Comparison of ENCODE assay signal across 19 cellular contexts in genomic region chr13:30418075-30418715, GRCh38. TPM values are rescaled to one million over a fixed set of nuclear protein-coding genes. Genes with fewer than 3 reads are reported as not detected.
DNase-seq lines count a peak whose midpoint lies in the region; ATAC-seq and TF ChIP-seq lines count a peak whose summit lies in the region.
"Had no signal": no experiment of that assay in that cellular context is flagged by ENCODE, and none has a peak within 500 bp of the region (broad histone marks: within the 10 kb centered on the region; RNA-seq: fewer than 3 reads in every experiment).

No MANE protein-coding gene starts in this region.

- DNase-seq in SIG-M5 treated with dmso at 0.1 percent for 504 hours (lab: John Stamatoyannopoulos, UW; ENCODE audit: unreplicated experiment): no peak
- no peak for DNase-seq in superior temporal gyrus (ENCODE audit: extremely low spot score)
- DNase-seq: activated CD4-positive, alpha-beta T cell treated with anti-CD3 and anti-CD28 coated beads for 4 hours; AML-193; cerebellar nuclear complex; kidney glomerular epithelial cell; NCI-H1436; small intestine; stimulated activated CD4-positive, alpha-beta T cell treated with anti-CD3 and anti-CD28 coated beads, Interleukin-4, amount 100 ng/mL, for 1 hour; upper lobe of left lung had no signal

- H3K27ac ChIP-seq in DOHH2 (ENCODE audit: low read depth, low read length): peak overlapping the region; percentile 99
- peak overlapping the region; percentile 97 for H3K27ac ChIP-seq in rectal smooth muscle tissue (ENCODE audit: low read depth, low read length)
- H3K27ac ChIP-seq: upper lobe of left lung had no signal

- H3K27ac Mint-ChIP-seq in IgD-negative memory B cell: peak overlapping the region; percentile 0 to 54 (median 8)
- peak overlapping the region; percentile 46 for H3K27ac Mint-ChIP-seq in dendritic cell treated with granulocyte-macrophage colony-stimulating factor and Interleukin-4, amounts not matched to agents 40 ng/mL and 50 ng/mL, for 4 days
- H3K27ac Mint-ChIP-seq: activated naive CD4-positive, alpha-beta T cell treated with anti-CD3 and anti-CD28 coated beads, Interleukin-2, amount 50 U/mL, for 72 hours; natural killer cell treated with Interleukin-12 subunit alpha and Interleukin-12 subunit beta and Interleukin-15 and Interleukin-18, amount 100 ng/mL, for 72 hours; stimulated activated naive CD8-positive, alpha-beta T cell treated with anti-CD3 and anti-CD28 coated beads, Interleukin-15, Interleukin-2, amounts not matched to agents 100 ng/mL and 50 ng/mL, for 24 hours had no signal

- no peak overlapping the region for H3K9ac ChIP-seq in rectal smooth muscle tissue (ENCODE audit: low read length)

- H3K9me3 Mint-ChIP-seq in IgD-negative memory B cell: no peaks in the 10 kb centered on the region
- no peaks in the 10 kb centered on the region for H3K9me3 Mint-ChIP-seq in dendritic cell treated with granulocyte-macrophage colony-stimulating factor and Interleukin-4, amounts not matched to agents 40 ng/mL and 50 ng/mL, for 4 days
- H3K9me3 Mint-ChIP-seq: activated naive CD4-positive, alpha-beta T cell treated with anti-CD3 and anti-CD28 coated beads, Interleukin-2, amount 50 U/mL, for 72 hours; natural killer cell treated with Interleukin-12 subunit alpha and Interleukin-12 subunit beta and Interleukin-15 and Interleukin-18, amount 100 ng/mL, for 72 hours; stimulated activated naive CD8-positive, alpha-beta T cell treated with anti-CD3 and anti-CD28 coated beads, Interleukin-15, Interleukin-2, amounts not matched to agents 100 ng/mL and 50 ng/mL, for 24 hours had no signal

- H4K20me1 ChIP-seq in DOHH2 (ENCODE audit: control insufficient read depth, insufficient read depth, low read depth, low read length): no peaks in the 10 kb centered on the region

- peaks cover 79% of the 10 kb centered on the region for H3K4me1 ChIP-seq in DOHH2 (ENCODE audit: control insufficient read depth, low read length)
- peaks cover 25% of the 10 kb centered on the region for H3K4me1 ChIP-seq in rectal smooth muscle tissue (ENCODE audit: control insufficient read depth, insufficient read depth, low read length)

- peak overlapping the region; percentile 81 for H3K4me2 ChIP-seq in DOHH2 (ENCODE audit: low read length)

- TF ChIP-seq CTCF in DOHH2 (IDR thresholded peaks at IDR 0.05; ENCODE audit: low read depth, low read length, poor library complexity, severe bottlenecking): no peak

- peaks cover 62% of the 10 kb centered on the region for H3F3A ChIP-seq in DOHH2 (ENCODE audit: control insufficient read depth, insufficient read depth)

- peaks cover 1% of the 10 kb centered on the region for H3K36me3 Mint-ChIP-seq in IgD-negative memory B cell
- H3K36me3 Mint-ChIP-seq in dendritic cell treated with granulocyte-macrophage colony-stimulating factor and Interleukin-4, amounts not matched to agents 40 ng/mL and 50 ng/mL, for 4 days (ENCODE audit: low read depth): no peaks in the 10 kb centered on the region
- H3K36me3 Mint-ChIP-seq: activated naive CD4-positive, alpha-beta T cell treated with anti-CD3 and anti-CD28 coated beads, Interleukin-2, amount 50 U/mL, for 72 hours; natural killer cell treated with Interleukin-12 subunit alpha and Interleukin-12 subunit beta and Interleukin-15 and Interleukin-18, amount 100 ng/mL, for 72 hours had no signal

- H3K27me3 Mint-ChIP-seq in IgD-negative memory B cell: no peaks in the 10 kb centered on the region
- peaks cover 2% of the 10 kb centered on the region for H3K27me3 Mint-ChIP-seq in dendritic cell treated with granulocyte-macrophage colony-stimulating factor and Interleukin-4, amounts not matched to agents 40 ng/mL and 50 ng/mL, for 4 days
- H3K27me3 Mint-ChIP-seq: natural killer cell treated with Interleukin-12 subunit alpha and Interleukin-12 subunit beta and Interleukin-15 and Interleukin-18, amount 100 ng/mL, for 72 hours; stimulated activated naive CD8-positive, alpha-beta T cell treated with anti-CD3 and anti-CD28 coated beads, Interleukin-15, Interleukin-2, amounts not matched to agents 100 ng/mL and 50 ng/mL, for 24 hours had no signal

- peak overlapping the region in 1 of 4 donors; percentile 67 for H3K4me3 Mint-ChIP-seq in IgD-negative memory B cell
- H3K4me3 Mint-ChIP-seq in dendritic cell treated with granulocyte-macrophage colony-stimulating factor and Interleukin-4, amounts not matched to agents 40 ng/mL and 50 ng/mL, for 4 days: no peak overlapping the region
- H3K4me3 Mint-ChIP-seq: natural killer cell treated with Interleukin-12 subunit alpha and Interleukin-12 subunit beta and Interleukin-15 and Interleukin-18, amount 100 ng/mL, for 72 hours; stimulated activated naive CD8-positive, alpha-beta T cell treated with anti-CD3 and anti-CD28 coated beads, Interleukin-15, Interleukin-2, amounts not matched to agents 100 ng/mL and 50 ng/mL, for 24 hours had no signal

- ATAC-seq in HG03439 (IDR thresholded peaks at IDR 0.05; ENCODE audit: unreplicated experiment): no peak
- ATAC-seq: activated naive CD4-positive, alpha-beta T cell treated with anti-CD3 and anti-CD28 coated beads, Interleukin-2, amount 50 U/mL, for 72 hours; esophagus mucosa; natural killer cell treated with Interleukin-12 subunit alpha and Interleukin-12 subunit beta and Interleukin-15 and Interleukin-18, amount 100 ng/mL, for 72 hours had no signal

- no peaks in the 10 kb centered on the region for H3K9me3 ChIP-seq in DOHH2 (ENCODE audit: control insufficient read depth, insufficient read depth, low read length)
- H3K9me3 ChIP-seq: upper lobe of left lung had no signal

- H3K36me3 ChIP-seq in DOHH2 (ENCODE audit: control insufficient read depth, low read length): peaks cover 29% of the 10 kb centered on the region
- H3K36me3 ChIP-seq in rectal smooth muscle tissue (ENCODE audit: control insufficient read depth, insufficient read depth, low read length): no peaks in the 10 kb centered on the region
- H3K36me3 ChIP-seq: upper lobe of left lung had no signal

- peaks cover 43 to 60% (median 51%) of the 10 kb centered on the region in 3 donors for H3K4me1 Mint-ChIP-seq in IgD-negative memory B cell
- H3K4me1 Mint-ChIP-seq in dendritic cell treated with granulocyte-macrophage colony-stimulating factor and Interleukin-4, amounts not matched to agents 40 ng/mL and 50 ng/mL, for 4 days (ENCODE audit: low read depth): peaks cover 32% of the 10 kb centered on the region

- no peaks in the 10 kb centered on the region for H3K9me2 ChIP-seq in DOHH2 (replicated peaks; ENCODE audit: control insufficient read depth, low read length)

- intact Hi-C loops in dendritic cell treated with granulocyte-macrophage colony-stimulating factor and Interleukin-4, amounts not matched to agents 40 ng/mL and 50 ng/mL, for 4 days (cut with micrococcal nuclease): no loop called here

- peak overlapping the region; percentile 71 for H3K4me3 ChIP-seq in DOHH2 (ENCODE audit: low read length)
- H3K4me3 ChIP-seq in rectal smooth muscle tissue (ENCODE audit: low read length): no peak overlapping the region
- H3K4me3 ChIP-seq: upper lobe of left lung had no signal

- H3K79me2 ChIP-seq in DOHH2 (ENCODE audit: control insufficient read depth, low read length): peaks cover 58% of the 10 kb centered on the region

- H3K27me3 ChIP-seq in DOHH2 (ENCODE audit: control insufficient read depth, low read length) (no peaks in the 10 kb centered on the region), rectal smooth muscle tissue (ENCODE audit: control insufficient read depth, insufficient read depth, low read length) (no peaks in the 10 kb centered on the region)
- H3K27me3 ChIP-seq: upper lobe of left lung had no signal

RNA-seq across cellular contexts. Expression of gene UBE2L5, which starts 4.1 kb away (rescaled TPM):
- polyA plus RNA-seq in IgD-negative memory B cell: not detected
- polyA plus RNA-seq: small intestine had no signal

RNA-seq across cellular contexts. Expression of gene HMGB1, which starts 47.5 kb away (rescaled TPM):
- polyA plus RNA-seq in IgD-negative memory B cell: 580 TPM
